In the genomic region with DNA sequence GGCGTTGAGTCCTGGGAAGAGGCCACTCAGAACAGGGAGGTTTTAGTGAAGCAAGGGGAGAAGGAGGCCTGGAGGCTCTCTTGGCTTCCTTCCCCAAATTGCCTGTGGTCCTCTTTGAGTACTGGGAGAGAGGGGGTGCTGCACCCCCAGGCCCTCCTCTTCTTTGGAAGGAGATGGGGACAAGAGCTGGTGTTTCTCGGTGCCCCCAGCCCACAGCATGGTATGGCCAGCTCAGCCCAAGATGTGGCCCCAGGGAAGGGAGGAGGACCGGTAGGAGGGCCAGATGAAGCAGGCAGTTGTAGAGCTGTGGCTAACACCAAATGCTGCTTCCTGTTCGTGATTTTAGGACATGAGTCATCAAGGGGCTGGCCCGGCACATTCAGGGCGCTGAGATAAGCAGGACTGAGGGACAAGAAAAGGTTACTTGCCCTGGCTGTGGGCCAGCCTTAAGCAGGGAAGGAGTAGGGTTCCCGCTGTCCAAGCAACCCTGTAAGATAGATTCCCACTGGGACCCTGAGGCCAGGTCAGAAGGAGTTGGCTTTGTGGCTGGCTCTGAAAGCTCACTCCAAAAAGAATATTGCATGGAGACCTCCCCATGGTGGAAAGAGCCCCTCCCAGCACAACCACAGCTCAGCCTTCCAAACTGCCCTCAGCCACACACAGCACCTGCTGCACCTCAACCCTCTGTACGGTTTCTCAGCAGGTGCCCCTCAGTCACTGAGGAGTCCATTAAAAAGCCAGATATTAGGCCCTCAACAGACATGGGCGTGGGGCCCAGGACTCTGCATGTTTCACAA, we compare ENCODE assay signal across 8 cellular contexts. TPM values are rescaled to one million over a fixed set of nuclear protein-coding genes. Genes with fewer than 3 reads are reported as not detected.
DNase-seq lines count a peak whose midpoint lies in the region; ATAC-seq and TF ChIP-seq lines count a peak whose summit lies in the region.

No MANE protein-coding gene starts in this region.

- no peak overlapping the region for H3K4me3 ChIP-seq in DND-41 (ENCODE audit: low read depth in 1 of 2, low read length in 2 of 2)
- H3K4me3 ChIP-seq in choroid plexus epithelial cell (ENCODE audit: low read depth, low read length), result no peak overlapping the region

- peak overlapping the region; percentile 36; the same call in 1 of the 2 replicates for H3K27ac ChIP-seq in DND-41 (ENCODE audit: low read length)

- ATAC-seq in DND-41 (ENCODE audit: insufficient read depth, low read depth) (peak; percentile 81), GM21526 (IDR thresholded peaks at IDR 0.05; ENCODE audit: low FRiP score, unreplicated experiment) (peak; percentile 62), memory B cell (ENCODE audit: low read depth) (peak; percentile 70)

- H3K9me3 ChIP-seq in DND-41 (ENCODE audit: insufficient read depth, low read length, severe bottlenecking), result no peaks in the 10 kb centered on the region

- peaks cover 31% of the 10 kb centered on the region for H3K27me3 ChIP-seq in DND-41 (ENCODE audit: insufficient read depth, low read length, poor library complexity)

- H3K9me3 Mint-ChIP-seq in IgD-negative memory B cell (no peaks in the 10 kb centered on the region), memory B cell (no peaks in the 10 kb centered on the region)

- TF ChIP-seq CTCF in DND-41 (IDR thresholded peaks at IDR 0.05; ENCODE audit: borderline replicate concordance, extremely low read depth, low read length, poor library complexity, severe bottlenecking) (no peak), choroid plexus epithelial cell (conservative IDR thresholded peaks at IDR 0.05; ENCODE audit: low read depth, low read length) (no peak)

- no peak overlapping the region for H2AFZ ChIP-seq in DND-41 (ENCODE audit: low read depth, low read length)

- H3K4me1 Mint-ChIP-seq in IgD-negative memory B cell (peaks cover 44 to 55% (median 55%) of the 10 kb centered on the region in 3 donors), memory B cell (peaks cover 59% of the 10 kb centered on the region)

- no peaks in the 10 kb centered on the region for H3K36me3 ChIP-seq in DND-41 (ENCODE audit: insufficient read depth, low read length)

- H3K79me2 ChIP-seq in DND-41 (ENCODE audit: insufficient read depth, low read length), result no peaks in the 10 kb centered on the region

- peaks cover 1% of the 10 kb centered on the region for H3K27me3 Mint-ChIP-seq in IgD-negative memory B cell
- no peaks in the 10 kb centered on the region for H3K27me3 Mint-ChIP-seq in memory B cell

- H3K9ac ChIP-seq in DND-41 (ENCODE audit: low read depth, low read length), result no peak overlapping the region

- no peak overlapping the region for H3K4me2 ChIP-seq in DND-41 (ENCODE audit: insufficient read depth, low read length)

- H3K4me1 ChIP-seq in DND-41 (ENCODE audit: insufficient read depth, low read length), result peaks cover 19% of the 10 kb centered on the region

- peak overlapping the region; percentile 52 to 95 (median 89) for H3K27ac Mint-ChIP-seq in IgD-negative memory B cell
- H3K27ac Mint-ChIP-seq in memory B cell, result peak overlapping the region; percentile 49

- H4K20me1 ChIP-seq in DND-41 (ENCODE audit: insufficient read depth, low read length), result peaks cover 22% of the 10 kb centered on the region

- peaks cover 5% of the 10 kb centered on the region for H3K36me3 Mint-ChIP-seq in IgD-negative memory B cell
- H3K36me3 Mint-ChIP-seq in memory B cell, result no peaks in the 10 kb centered on the region

- H3K4me3 Mint-ChIP-seq in IgD-negative memory B cell, result peak overlapping the region; percentile 46 to 86 (median 67)
- peak overlapping the region; percentile 33 for H3K4me3 Mint-ChIP-seq in memory B cell

- DNase-seq in DND-41, result peak; percentile 65
- DNase-seq in activated CD4-positive, CD25-positive, alpha-beta regulatory T cell (lab: John Stamatoyannopoulos, UW), result peak; percentile 59 to 61 (median 60)
- peak; percentile 92 for DNase-seq in choroid plexus epithelial cell (ENCODE audit: low read depth)
- DNase-seq in memory B cell (ENCODE audit: low spot score in 2 of 2), result no peak
- DNase-seq in stimulated activated CD8-positive, alpha-beta memory T cell treated with anti-CD3 and anti-CD28 coated beads, Interleukin-4, amount 100 ng/mL, for 48 hours, result peak; percentile 83
- DNase-seq in cortex of kidney (lab: John Stamatoyannopoulos, UW), result no peak

RNA-seq across cellular contexts. Expression of a gene that starts 4.9 kb away (rescaled TPM):
- 117 TPM for polyA plus RNA-seq in IgD-negative memory B cell

Comparison
In these comparisons a context has a peak if more than half of its experiments do, and no peak if none do; other contexts are left out.
1. DNase-seq: peak in DND-41 (single experiment), activated CD4-positive, CD25-positive, alpha-beta regulatory T cell (4 of 4), choroid plexus epithelial cell (single experiment) and stimulated activated CD8-positive, alpha-beta memory T cell treated with anti-CD3 and anti-CD28 coated beads, Interleukin-4, amount 100 ng/mL, for 48 hours (single experiment); none in memory B cell (0 of 2) and cortex of kidney (single experiment).
2. Peak in every context shown above with its lines, with median percentiles within 50 percentile points of each other: ATAC-seq.